ENCODE assay signal across 22 cellular contexts in genomic region chr22:25629613-25630012, GRCh38.
"Had no signal": no experiment of that assay in that cellular context is flagged by ENCODE, and none has a peak within 500 bp of the region (broad histone marks: within the 10 kb centered on the region; RNA-seq: fewer than 3 reads in every experiment).

No MANE protein-coding gene starts in this region.

- H3K27me3 ChIP-seq: hepatocyte, neutrophil, right atrium auricular region, sigmoid colon, stomach had no signal

- DNase-seq: effector CD4-positive, alpha-beta T cell; endodermal cell; erythroblast; foreskin melanocyte; head of caudate nucleus; kidney; left cardiac atrium; left ventricle myocardium inferior; lower lobe of right lung; mesenchymal stem cell; naive B cell; sigmoid colon; small intestine; stimulated activated CD4-positive, alpha-beta T cell treated with anti-CD3 and anti-CD28 coated beads, Interleukin-12 subunit alpha, Interleukin-12 subunit beta, amount 100 ng/mL, for 4 hours; stimulated activated naive CD4-positive, alpha-beta T cell; stomach; substantia nigra; trophoblast cell had no signal

- ATAC-seq: left cardiac atrium, lower lobe of right lung had no signal

- H3K27ac ChIP-seq: coronary artery, hepatocyte, left ventricle myocardium inferior, lower lobe of right lung, neutrophil, right atrium auricular region, stomach had no signal

- H3K9me3 ChIP-seq: left ventricle myocardium inferior, lower lobe of right lung, neutrophil, right atrium auricular region, sigmoid colon, stomach had no signal

- H3K36me3 ChIP-seq: left ventricle myocardium inferior, lower lobe of right lung, neutrophil, right atrium auricular region, sigmoid colon, stomach had no signal

- H3K4me3 ChIP-seq: coronary artery, hepatocyte, left ventricle myocardium inferior, lower lobe of right lung, right atrium auricular region, sigmoid colon, stomach had no signal
